Comparison of ENCODE assay signal across 2 cellular contexts in the genomic region with DNA sequence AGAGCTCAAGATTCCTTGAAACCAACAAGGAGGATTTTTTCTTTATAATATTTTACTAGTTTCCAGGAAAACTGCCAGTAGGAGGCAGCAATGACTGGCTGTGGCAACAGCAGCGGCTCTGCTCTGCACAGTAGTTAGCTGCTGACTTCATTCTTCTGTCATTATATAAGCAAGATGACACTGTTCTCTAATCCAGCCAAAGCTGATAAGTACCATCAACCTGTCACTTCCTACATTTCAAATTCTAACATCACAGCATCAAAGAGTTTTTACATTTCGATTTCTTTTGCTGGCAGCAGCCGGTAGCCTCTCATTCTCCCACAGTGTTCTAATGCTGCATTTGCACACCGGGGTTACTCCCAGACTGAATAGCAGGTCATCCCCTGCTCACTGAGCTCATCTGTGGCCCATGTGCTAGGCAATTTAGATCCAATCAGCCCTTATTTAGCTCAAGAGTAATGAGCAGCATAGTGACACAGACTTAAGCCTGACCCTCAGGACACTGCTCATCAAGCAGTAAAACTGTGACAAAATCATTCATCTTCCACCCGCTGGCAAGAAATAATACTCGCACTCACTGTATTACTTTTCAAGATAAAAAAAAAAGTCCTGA.
TF ChIP-seq lines count a peak whose summit lies in the region.

No MANE protein-coding gene starts in this region.

TF ChIP-seq in HCT116, 20 proteins besides CTCF, POLR2A, EP300 and RAD21 (continued from another document):
- TF ChIP-seq TCF7L2 (IDR thresholded peaks at IDR 0.05; ENCODE audit: borderline replicate concordance, extremely low read depth, insufficient read depth, insufficient read length), result no peak
- TF ChIP-seq EZH2 (IDR thresholded peaks at IDR 0.05), result no peak
- no peak for TF ChIP-seq FOSL1 (IDR thresholded peaks at IDR 0.05; ENCODE audit: low read depth)
- TF ChIP-seq SRF (IDR thresholded peaks at IDR 0.05; ENCODE audit: low read depth), result no peak

TF ChIP-seq in SK-N-SH, 30 proteins besides CTCF, POLR2A, EP300 and RAD21 (continued from another document):
- TF ChIP-seq MXI1 (IDR thresholded peaks at IDR 0.05; ENCODE audit: low read depth, low read length) (no peak; the same call in 1 of the 2 replicates), GATA2 (CRISPR knock-in tag; IDR thresholded peaks at IDR 0.05) (peak; percentile 74), NRF1 (IDR thresholded peaks at IDR 0.05; ENCODE audit: low read depth, low read length) (no peak), TCF12 (IDR thresholded peaks at IDR 0.05) (no peak; the same call in 1 of the 2 replicates), SIN3A (IDR thresholded peaks at IDR 0.05; ENCODE audit: borderline replicate concordance, low read depth, low read length) (no peak), NFIC (IDR thresholded peaks at IDR 0.05; ENCODE audit: borderline replicate concordance) (no peak), TEAD4 (IDR thresholded peaks at IDR 0.05; ENCODE audit: borderline replicate concordance, insufficient read depth) (no peak)
- TF ChIP-seq, protein P1, sequence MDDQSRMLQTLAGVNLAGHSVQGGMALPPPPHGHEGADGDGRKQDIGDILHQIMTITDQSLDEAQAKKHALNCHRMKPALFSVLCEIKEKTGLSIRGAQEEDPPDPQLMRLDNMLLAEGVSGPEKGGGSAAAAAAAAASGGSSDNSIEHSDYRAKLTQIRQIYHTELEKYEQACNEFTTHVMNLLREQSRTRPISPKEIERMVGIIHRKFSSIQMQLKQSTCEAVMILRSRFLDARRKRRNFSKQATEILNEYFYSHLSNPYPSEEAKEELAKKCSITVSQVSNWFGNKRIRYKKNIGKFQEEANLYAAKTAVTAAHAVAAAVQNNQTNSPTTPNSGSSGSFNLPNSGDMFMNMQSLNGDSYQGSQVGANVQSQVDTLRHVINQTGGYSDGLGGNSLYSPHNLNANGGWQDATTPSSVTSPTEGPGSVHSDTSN (IDR thresholded peaks at IDR 0.05), result peak; percentile 7; the same call in 1 of the 2 replicates
- TF ChIP-seq, protein P2, sequence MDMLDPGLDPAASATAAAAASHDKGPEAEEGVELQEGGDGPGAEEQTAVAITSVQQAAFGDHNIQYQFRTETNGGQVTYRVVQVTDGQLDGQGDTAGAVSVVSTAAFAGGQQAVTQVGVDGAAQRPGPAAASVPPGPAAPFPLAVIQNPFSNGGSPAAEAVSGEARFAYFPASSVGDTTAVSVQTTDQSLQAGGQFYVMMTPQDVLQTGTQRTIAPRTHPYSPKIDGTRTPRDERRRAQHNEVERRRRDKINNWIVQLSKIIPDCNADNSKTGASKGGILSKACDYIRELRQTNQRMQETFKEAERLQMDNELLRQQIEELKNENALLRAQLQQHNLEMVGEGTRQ (IDR thresholded peaks at IDR 0.05; ENCODE audit: borderline replicate concordance, low read depth, low read length), result no peak
